22 cellular contexts compared by ENCODE assay signal in the genomic region with DNA sequence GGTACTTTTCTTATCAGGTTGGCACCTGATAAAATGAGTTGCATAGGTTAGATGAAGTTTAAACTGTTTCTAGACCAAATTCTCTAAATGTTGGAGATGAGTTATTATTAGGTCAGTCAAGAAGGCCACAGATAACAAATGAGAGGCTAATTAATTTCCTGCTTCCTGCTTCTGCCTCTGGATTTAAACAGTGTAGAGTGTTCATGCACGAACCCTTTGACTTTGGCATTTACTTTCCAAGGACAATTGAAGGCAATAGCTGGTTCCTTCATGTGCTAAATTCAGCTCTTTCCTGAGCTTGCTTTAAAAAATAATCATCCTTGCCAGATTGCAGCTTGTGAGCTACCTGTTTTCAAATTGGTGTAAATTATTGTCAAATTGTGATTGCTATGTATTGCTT.
"Had no signal": no experiment of that assay in that cellular context is flagged by ENCODE, and none has a peak within 500 bp of the region (broad histone marks: within the 10 kb centered on the region; RNA-seq: fewer than 3 reads in every experiment).

No MANE protein-coding gene starts in this region.

- DNase-seq: activated CD4-positive, alpha-beta memory T cell treated with anti-CD3 and anti-CD28 coated beads for 36 hours; activated CD4-positive, alpha-beta T cell treated with anti-CD3 and anti-CD28 coated beads for 36 hours; activated naive CD4-positive, alpha-beta T cell treated with anti-CD3 and anti-CD28 coated beads for 36 hours; anterior cingulate cortex; gastrocnemius medialis; kidney; lower lobe of right lung; natural killer cell; ovary; psoas muscle; stimulated activated CD4-positive, alpha-beta T cell treated with anti-CD3 and anti-CD28 coated beads, Interleukin-4, amount 100 ng/mL, for 24 hours; testis had no signal

- H3K9me3 Mint-ChIP-seq: activated CD4-positive, alpha-beta memory T cell treated with anti-CD3 and anti-CD28 coated beads for 36 hours; activated T-helper 17 cell treated with anti-CD3 and anti-CD28 coated beads, Interleukin-2, amount 50 U/mL, for 72 hours; stimulated activated memory B cell treated with anti-CD40 and anti-IgM and Interleukin-4, amounts not matched to agents 10 μg/mL and 1 μg/mL and 100 μg/mL, for 72 hours; type B pancreatic cell; WTC11 had no signal

- H3K27me3 Mint-ChIP-seq: activated CD4-positive, alpha-beta memory T cell treated with anti-CD3 and anti-CD28 coated beads for 36 hours; activated T-helper 17 cell treated with anti-CD3 and anti-CD28 coated beads, Interleukin-2, amount 50 U/mL, for 72 hours; brain; type B pancreatic cell had no signal

- H3K4me2 ChIP-seq: hepatocyte had no signal

- H3K4me1 Mint-ChIP-seq: activated CD4-positive, alpha-beta T cell treated with anti-CD3 and anti-CD28 coated beads for 36 hours; activated T-helper 17 cell treated with anti-CD3 and anti-CD28 coated beads, Interleukin-2, amount 50 U/mL, for 72 hours; natural killer cell; stimulated activated memory B cell treated with anti-CD40 and anti-IgM and Interleukin-4, amounts not matched to agents 10 μg/mL and 1 μg/mL and 100 μg/mL, for 72 hours had no signal

- H3K27me3 ChIP-seq: gastrocnemius medialis, hepatocyte, ovary, testis had no signal

- H3K36me3 ChIP-seq: gastrocnemius medialis, lower lobe of right lung, ovary had no signal

- H3K4me3 Mint-ChIP-seq: activated CD4-positive, alpha-beta memory T cell treated with anti-CD3 and anti-CD28 coated beads for 36 hours; activated CD4-positive, alpha-beta T cell treated with anti-CD3 and anti-CD28 coated beads for 36 hours; activated naive CD4-positive, alpha-beta T cell treated with anti-CD3 and anti-CD28 coated beads for 36 hours; activated T-helper 17 cell treated with anti-CD3 and anti-CD28 coated beads, Interleukin-2, amount 50 U/mL, for 72 hours; brain; natural killer cell; stimulated activated memory B cell treated with anti-CD40 and anti-IgM and Interleukin-4, amounts not matched to agents 10 μg/mL and 1 μg/mL and 100 μg/mL, for 72 hours; type B pancreatic cell; WTC11 had no signal

- H2AFZ ChIP-seq: hepatocyte had no signal

- H3K36me3 Mint-ChIP-seq: activated CD4-positive, alpha-beta memory T cell treated with anti-CD3 and anti-CD28 coated beads for 36 hours; brain; natural killer cell; stimulated activated memory B cell treated with anti-CD40 and anti-IgM and Interleukin-4, amounts not matched to agents 10 μg/mL and 1 μg/mL and 100 μg/mL, for 72 hours; type B pancreatic cell; WTC11 had no signal

- FAIRE-seq: endometrium had no signal

- ATAC-seq: activated CD4-positive, alpha-beta T cell treated with anti-CD3 and anti-CD28 coated beads for 36 hours; activated T-helper 17 cell treated with anti-CD3 and anti-CD28 coated beads, Interleukin-2, amount 50 U/mL, for 72 hours; esophagus mucosa; gastrocnemius medialis; lower lobe of right lung; natural killer cell; psoas muscle; sciatic nerve; stimulated activated memory B cell treated with anti-CD40 and anti-IgM and Interleukin-4, amounts not matched to agents 10 μg/mL and 1 μg/mL and 100 μg/mL, for 72 hours; WTC11 had no signal

- H3K27ac Mint-ChIP-seq: activated CD4-positive, alpha-beta memory T cell treated with anti-CD3 and anti-CD28 coated beads for 36 hours; activated CD4-positive, alpha-beta T cell treated with anti-CD3 and anti-CD28 coated beads for 36 hours; activated naive CD4-positive, alpha-beta T cell treated with anti-CD3 and anti-CD28 coated beads for 36 hours; activated T-helper 17 cell treated with anti-CD3 and anti-CD28 coated beads, Interleukin-2, amount 50 U/mL, for 72 hours; natural killer cell; stimulated activated memory B cell treated with anti-CD40 and anti-IgM and Interleukin-4, amounts not matched to agents 10 μg/mL and 1 μg/mL and 100 μg/mL, for 72 hours; type B pancreatic cell; WTC11 had no signal

- H3K4me3 ChIP-seq: coronary artery, gastrocnemius medialis, hepatocyte, lower lobe of right lung, ovary, psoas muscle, testis had no signal

- H3K27ac ChIP-seq: coronary artery, gastrocnemius medialis, hepatocyte, lower lobe of right lung, ovary, psoas muscle, testis had no signal

- H3K4me1 ChIP-seq: gastrocnemius medialis, psoas muscle, testis had no signal

- H3K9me3 ChIP-seq: gastrocnemius medialis, lower lobe of right lung, ovary, psoas muscle, testis had no signal
